8 cellular contexts compared by ENCODE assay signal in the genomic region with DNA sequence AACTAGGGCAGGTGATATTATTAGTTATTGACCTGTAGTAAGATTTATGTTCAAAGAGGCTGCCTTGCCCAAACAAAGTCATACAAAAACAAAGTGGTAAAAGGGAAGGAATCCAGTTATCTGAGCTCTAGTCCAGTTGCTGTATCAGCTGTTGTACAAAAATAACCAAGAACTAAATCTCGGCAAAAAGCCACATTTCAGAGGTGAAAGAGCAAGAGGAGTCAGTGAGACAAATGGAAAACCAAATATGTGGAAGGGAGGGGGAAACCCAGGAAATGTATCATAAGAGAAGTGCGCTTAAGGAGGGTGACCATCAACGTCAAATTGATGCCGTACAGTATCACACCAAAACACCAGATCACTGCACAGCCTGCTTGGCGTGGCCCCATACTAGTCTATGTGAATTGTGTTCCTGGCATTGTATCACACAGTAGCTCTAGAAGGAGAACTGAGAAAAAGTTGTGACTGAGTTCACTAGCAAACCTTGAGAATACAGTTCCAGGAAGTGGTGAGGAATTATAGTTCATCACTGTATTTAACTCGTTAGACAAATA. TPM values are rescaled to one million over a fixed set of nuclear protein-coding genes. Genes with fewer than 3 reads are reported as not detected.
DNase-seq lines count a peak whose midpoint lies in the region; ATAC-seq and TF ChIP-seq lines count a peak whose summit lies in the region.

No MANE protein-coding gene starts in this region.

- H3K4me3 Mint-ChIP-seq in activated B cell treated with CpG ODN at 0.5 μM for 24 hours (peak overlapping the region; percentile 36), osteocyte (ENCODE audit: unreplicated experiment) (no peak overlapping the region)

- 56% methylated on average over 6 of the region's 6 CpGs for WGBS in liver

- H3K27ac Mint-ChIP-seq in activated B cell treated with CpG ODN at 0.5 μM for 24 hours (peak overlapping the region; percentile 78), osteocyte (ENCODE audit: unreplicated experiment) (no peak overlapping the region)

- no peaks in the 10 kb centered on the region for H3K9me3 Mint-ChIP-seq in activated B cell treated with CpG ODN at 0.5 μM for 24 hours
- no peaks in the 10 kb centered on the region for H3K9me3 Mint-ChIP-seq in osteocyte (ENCODE audit: unreplicated experiment)

- peak; percentile 9 to 37 for TF ChIP-seq RAD21 in liver (IDR thresholded peaks at IDR 0.05)

- H3K27me3 ChIP-seq in liver (ENCODE audit: control insufficient read depth in 4 of 4, insufficient read depth in 4 of 4, low read length in 3 of 4) (no peaks in the 10 kb centered on the region), left lung (no peaks in the 10 kb centered on the region)

- H3K36me3 ChIP-seq in liver (ENCODE audit: control insufficient read depth in 4 of 4, insufficient read depth in 3 of 4, low read depth in 1 of 4, low read length in 3 of 4) = peaks cover 0 to 6% (median 2%) of the 10 kb centered on the region in 4 donors
- H3K36me3 ChIP-seq in left lung = peaks cover 0 to 41% of the 10 kb centered on the region in 2 donors

- H3K4me3 ChIP-seq in liver (ENCODE audit: low read depth in 1 of 3, low read length in 3 of 3) (no peak overlapping the region), left lung (no peak overlapping the region)

- H3K36me3 Mint-ChIP-seq in activated B cell treated with CpG ODN at 0.5 μM for 24 hours (ENCODE audit: low read depth) (peaks cover 47% of the 10 kb centered on the region), osteocyte (ENCODE audit: unreplicated experiment) (peaks cover 22% of the 10 kb centered on the region)

- ATAC-seq in GM18517 (IDR thresholded peaks at IDR 0.05; ENCODE audit: unreplicated experiment) (peak; percentile 69), HG02571 (IDR thresholded peaks at IDR 0.05; ENCODE audit: unreplicated experiment) (peak; percentile 60), activated B cell treated with CpG ODN at 0.5 μM for 24 hours (ENCODE audit: low read depth) (peak; percentile 95), left lung (no peak)

- peaks cover 3 to 29% (median 17%) of the 10 kb centered on the region in 4 donors for H3K4me1 ChIP-seq in liver (ENCODE audit: control insufficient read depth in 4 of 4, insufficient read depth in 4 of 4, low read length in 3 of 4)
- peaks cover 3 to 9% of the 10 kb centered on the region in 2 donors for H3K4me1 ChIP-seq in left lung

- DNase-seq in activated B cell treated with CpG ODN at 0.5 μM for 24 hours (no peak), RKO (ENCODE audit: low spot score) (no peak), NCI-H748 (lab: John Stamatoyannopoulos, UW; ENCODE audit: unreplicated experiment) (no peak), osteocyte (ENCODE audit: extremely low spot score, unreplicated experiment) (no peak), left lung (no peak)

- no peak overlapping the region for H3K9ac ChIP-seq in liver (ENCODE audit: low read depth in 1 of 2, low read length in 2 of 2)

- POLR2A ChIA-PET in activated B cell treated with CpG ODN at 0.5 μM for 24 hours (lab: Charles Lee) = interaction anchor here (0.6 to 2.4 kb wide), 8 partner anchors 155 to 345 kb away, joined by 3 to 16 read pairs (median 5); a partner anchor contains a TSS

- no peaks in the 10 kb centered on the region for H3K9me3 ChIP-seq in liver (ENCODE audit: control insufficient read depth in 4 of 4, low read length in 3 of 4)
- H3K9me3 ChIP-seq in left lung = no peaks in the 10 kb centered on the region

- H3K27me3 Mint-ChIP-seq in activated B cell treated with CpG ODN at 0.5 μM for 24 hours (no peaks in the 10 kb centered on the region), osteocyte (ENCODE audit: unreplicated experiment) (no peaks in the 10 kb centered on the region)

- CTCF ChIA-PET in activated B cell treated with CpG ODN at 0.5 μM for 24 hours (lab: Charles Lee) = interaction anchor here (1.9 kb wide), 1 partner anchor 178 kb away, joined by 5 read pairs; a partner anchor contains a TSS

- peak overlapping the region; percentile 5 to 47 for H3K27ac ChIP-seq in liver (ENCODE audit: low read depth in 1 of 2, low read length in 2 of 2)
- H3K27ac ChIP-seq in left lung = no peak overlapping the region

- H3K4me1 Mint-ChIP-seq in activated B cell treated with CpG ODN at 0.5 μM for 24 hours (peaks cover 27% of the 10 kb centered on the region), osteocyte (ENCODE audit: unreplicated experiment) (peaks cover 20% of the 10 kb centered on the region)

- TF ChIP-seq CTCF in activated B cell treated with CpG ODN at 0.5 μM for 24 hours (IDR thresholded peaks at IDR 0.05) = no peak
- TF ChIP-seq CTCF in liver (IDR thresholded peaks at IDR 0.05; ENCODE audit: low read depth, low read length, missing input control) = no peak
- TF ChIP-seq CTCF in osteocyte (IDR thresholded peaks at IDR 0.05) = no peak
- TF ChIP-seq CTCF in left lung (IDR thresholded peaks at IDR 0.05) = no peak

- intact Hi-C loops in activated B cell treated with CpG ODN at 0.5 μM for 24 hours (cut with micrococcal nuclease) = no loop called here
- intact Hi-C loops in left lung (cut with DNase I) = loop anchor here in 1 of 2 donors (10.0 kb wide), 1 partner anchor 172 kb away; no protein-coding TSS in a partner anchor

TF ChIP-seq in liver, 16 proteins besides CTCF, POLR2A, EP300 and RAD21:
- TF ChIP-seq HNF4A (conservative IDR thresholded peaks at IDR 0.05) (no peak), RXRA (IDR thresholded peaks at IDR 0.05) (peak; percentile 56 to 64), NR2F2 (IDR thresholded peaks at IDR 0.05) (peak; percentile 80), FOXA1 (IDR thresholded peaks at IDR 0.05) (no peak), SP1 (IDR thresholded peaks at IDR 0.05) (peak; percentile 55), EGR1 (IDR thresholded peaks at IDR 0.05; ENCODE audit: low read depth in 2 of 2) (no peak), YY1 (IDR thresholded peaks at IDR 0.05) (peak; percentile 22), FOXA2 (IDR thresholded peaks at IDR 0.05) (no peak), TAF1 (conservative IDR thresholded peaks at IDR 0.05) (no peak), GABPA (IDR thresholded peaks at IDR 0.05 in 1 of 2, conservative IDR thresholded peaks at IDR 0.05 in 1 of 2) (no peak), JUND (IDR thresholded peaks at IDR 0.05) (peak in 1 of 2 donors; percentile 20), HNF4G (IDR thresholded peaks at IDR 0.05) (no peak)
- TF ChIP-seq, protein P1, sequence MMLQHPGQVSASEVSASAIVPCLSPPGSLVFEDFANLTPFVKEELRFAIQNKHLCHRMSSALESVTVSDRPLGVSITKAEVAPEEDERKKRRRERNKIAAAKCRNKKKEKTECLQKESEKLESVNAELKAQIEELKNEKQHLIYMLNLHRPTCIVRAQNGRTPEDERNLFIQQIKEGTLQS (IDR thresholded peaks at IDR 0.05) = no peak
- TF ChIP-seq, protein P2, sequence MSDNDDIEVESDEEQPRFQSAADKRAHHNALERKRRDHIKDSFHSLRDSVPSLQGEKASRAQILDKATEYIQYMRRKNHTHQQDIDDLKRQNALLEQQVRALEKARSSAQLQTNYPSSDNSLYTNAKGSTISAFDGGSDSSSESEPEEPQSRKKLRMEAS (IDR thresholded peaks at IDR 0.05) = no peak
- TF ChIP-seq, protein P3, sequence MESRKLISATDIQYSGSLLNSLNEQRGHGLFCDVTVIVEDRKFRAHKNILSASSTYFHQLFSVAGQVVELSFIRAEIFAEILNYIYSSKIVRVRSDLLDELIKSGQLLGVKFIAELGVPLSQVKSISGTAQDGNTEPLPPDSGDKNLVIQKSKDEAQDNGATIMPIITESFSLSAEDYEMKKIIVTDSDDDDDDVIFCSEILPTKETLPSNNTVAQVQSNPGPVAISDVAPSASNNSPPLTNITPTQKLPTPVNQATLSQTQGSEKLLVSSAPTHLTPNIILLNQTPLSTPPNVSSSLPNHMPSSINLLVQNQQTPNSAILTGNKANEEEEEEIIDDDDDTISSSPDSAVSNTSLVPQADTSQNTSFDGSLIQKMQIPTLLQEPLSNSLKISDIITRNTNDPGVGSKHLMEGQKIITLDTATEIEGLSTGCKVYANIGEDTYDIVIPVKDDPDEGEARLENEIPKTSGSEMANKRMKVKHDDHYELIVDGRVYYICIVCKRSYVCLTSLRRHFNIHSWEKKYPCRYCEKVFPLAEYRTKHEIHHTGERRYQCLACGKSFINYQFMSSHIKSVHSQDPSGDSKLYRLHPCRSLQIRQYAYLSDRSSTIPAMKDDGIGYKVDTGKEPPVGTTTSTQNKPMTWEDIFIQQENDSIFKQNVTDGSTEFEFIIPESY (IDR thresholded peaks at IDR 0.05) = no peak
- TF ChIP-seq, protein P4, sequence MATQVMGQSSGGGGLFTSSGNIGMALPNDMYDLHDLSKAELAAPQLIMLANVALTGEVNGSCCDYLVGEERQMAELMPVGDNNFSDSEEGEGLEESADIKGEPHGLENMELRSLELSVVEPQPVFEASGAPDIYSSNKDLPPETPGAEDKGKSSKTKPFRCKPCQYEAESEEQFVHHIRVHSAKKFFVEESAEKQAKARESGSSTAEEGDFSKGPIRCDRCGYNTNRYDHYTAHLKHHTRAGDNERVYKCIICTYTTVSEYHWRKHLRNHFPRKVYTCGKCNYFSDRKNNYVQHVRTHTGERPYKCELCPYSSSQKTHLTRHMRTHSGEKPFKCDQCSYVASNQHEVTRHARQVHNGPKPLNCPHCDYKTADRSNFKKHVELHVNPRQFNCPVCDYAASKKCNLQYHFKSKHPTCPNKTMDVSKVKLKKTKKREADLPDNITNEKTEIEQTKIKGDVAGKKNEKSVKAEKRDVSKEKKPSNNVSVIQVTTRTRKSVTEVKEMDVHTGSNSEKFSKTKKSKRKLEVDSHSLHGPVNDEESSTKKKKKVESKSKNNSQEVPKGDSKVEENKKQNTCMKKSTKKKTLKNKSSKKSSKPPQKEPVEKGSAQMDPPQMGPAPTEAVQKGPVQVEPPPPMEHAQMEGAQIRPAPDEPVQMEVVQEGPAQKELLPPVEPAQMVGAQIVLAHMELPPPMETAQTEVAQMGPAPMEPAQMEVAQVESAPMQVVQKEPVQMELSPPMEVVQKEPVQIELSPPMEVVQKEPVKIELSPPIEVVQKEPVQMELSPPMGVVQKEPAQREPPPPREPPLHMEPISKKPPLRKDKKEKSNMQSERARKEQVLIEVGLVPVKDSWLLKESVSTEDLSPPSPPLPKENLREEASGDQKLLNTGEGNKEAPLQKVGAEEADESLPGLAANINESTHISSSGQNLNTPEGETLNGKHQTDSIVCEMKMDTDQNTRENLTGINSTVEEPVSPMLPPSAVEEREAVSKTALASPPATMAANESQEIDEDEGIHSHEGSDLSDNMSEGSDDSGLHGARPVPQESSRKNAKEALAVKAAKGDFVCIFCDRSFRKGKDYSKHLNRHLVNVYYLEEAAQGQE (IDR thresholded peaks at IDR 0.05) = no peak
TF ChIP-seq in liver: peak in this region for 5.

RNA-seq across cellular contexts. Expression of a gene that starts 6.4 kb away (rescaled TPM):
- total RNA-seq in activated B cell treated with CpG ODN at 0.5 μM for 24 hours (6.1 and 9.6 TPM in 2 replicates), liver (1 to 10 TPM; 1.7 to 2.0 TPM), osteocyte (1.2 and 1.3 TPM in 2 replicates), left lung (1 to 10 TPM; 2.7 to 3.4 TPM)
- 1 to 10 TPM in 1 of 2 donors, under 1 TPM in 1; 0.67 to 3.1 TPM for polyA plus RNA-seq in liver

Comparison
In these comparisons a context has a peak if more than half of its experiments do, and no peak if none do; other contexts are left out.
1. H3K27ac ChIP-seq: peak in liver (2 of 2); none in left lung (0 of 2).